ENCODE assay signal across 32 cellular contexts in genomic region chr7:26319631-26320030, GRCh38. TPM values are rescaled to one million over a fixed set of nuclear protein-coding genes. Genes with fewer than 3 reads are reported as not detected.
"Had no signal": no experiment of that assay in that cellular context is flagged by ENCODE, and none has a peak within 500 bp of the region (broad histone marks: within the 10 kb centered on the region; RNA-seq: fewer than 3 reads in every experiment).

No MANE protein-coding gene starts in this region.

- H3K27ac ChIP-seq: breast epithelium, epithelial cell of prostate, esophagus squamous epithelium, pancreas, psoas muscle, sigmoid colon, stomach, thyroid gland, upper lobe of right lung, WERI-Rb-1 had no signal

- H3K9me3 Mint-ChIP-seq: activated CD4-positive, alpha-beta memory T cell treated with anti-CD3 and anti-CD28 coated beads, Interleukin-2, amount 10 ng/mL, durations not matched to agents 7 days and 5 days; activated CD4-positive, alpha-beta T cell treated with anti-CD3 and anti-CD28 coated beads, Interleukin-2, amount 10 ng/mL, durations not matched to agents 24 days and 14 days; activated naive CD4-positive, alpha-beta T cell treated with anti-CD3 and anti-CD28 coated beads, Interleukin-2, amount 50 U/mL, for 24 hours; activated naive CD8-positive, alpha-beta T cell treated with anti-CD3 and anti-CD28 coated beads, Interleukin-2, amount 50 U/mL, for 24 hours; activated T-cell treated with anti-CD3 and anti-CD28 coated beads, Interleukin-2, amount 50 U/mL, for 4 hours; activated T-helper 2 cell treated with anti-CD3 and anti-CD28 coated beads, Interferon-gamma antibody, Interleukin-2, Interleukin-4, amounts not matched to agents 10 μg/mL and 5 μg/mL and 100 μg/mL, durations not matched to agents 14 hours and 24 hours and 36 hours; nephron progenitor cell; stimulated activated naive B cell treated with anti-CD40 and anti-IgM and Interleukin-4, amounts not matched to agents 10 μg/mL and 1 μg/mL and 100 μg/mL, for 72 hours; T-helper 1 cell treated with Interleukin-12 subunit alpha and Interleukin-12 subunit beta and Interleukin-4 antibody, amounts not matched to agents 30 μg/mL and 1 μg/mL, for 36 hours had no signal

- H3K4me3 Mint-ChIP-seq: activated CD4-positive, alpha-beta memory T cell treated with anti-CD3 and anti-CD28 coated beads, Interleukin-2, amount 10 ng/mL, durations not matched to agents 7 days and 5 days; activated CD4-positive, alpha-beta T cell treated with anti-CD3 and anti-CD28 coated beads, Interleukin-2, amount 10 ng/mL, durations not matched to agents 24 days and 14 days; activated naive CD4-positive, alpha-beta T cell treated with anti-CD3 and anti-CD28 coated beads, Interleukin-2, amount 50 U/mL, for 24 hours; activated naive CD8-positive, alpha-beta T cell treated with anti-CD3 and anti-CD28 coated beads, Interleukin-2, amount 50 U/mL, for 24 hours; activated T-cell treated with anti-CD3 and anti-CD28 coated beads, Interleukin-2, amount 50 U/mL, for 4 hours; nephron progenitor cell; T-helper 1 cell treated with Interleukin-12 subunit alpha and Interleukin-12 subunit beta and Interleukin-4 antibody, amounts not matched to agents 30 μg/mL and 1 μg/mL, for 36 hours had no signal

- H3K4me1 Mint-ChIP-seq: activated naive CD4-positive, alpha-beta T cell treated with anti-CD3 and anti-CD28 coated beads, Interleukin-2, amount 50 U/mL, for 24 hours had no signal

- H3K27ac Mint-ChIP-seq: activated CD4-positive, alpha-beta memory T cell treated with anti-CD3 and anti-CD28 coated beads, Interleukin-2, amount 10 ng/mL, durations not matched to agents 7 days and 5 days; activated CD4-positive, alpha-beta T cell treated with anti-CD3 and anti-CD28 coated beads, Interleukin-2, amount 10 ng/mL, durations not matched to agents 24 days and 14 days; activated naive CD4-positive, alpha-beta T cell treated with anti-CD3 and anti-CD28 coated beads, Interleukin-2, amount 50 U/mL, for 24 hours; activated naive CD8-positive, alpha-beta T cell treated with anti-CD3 and anti-CD28 coated beads, Interleukin-2, amount 50 U/mL, for 24 hours; activated T-helper 2 cell treated with anti-CD3 and anti-CD28 coated beads, Interferon-gamma antibody, Interleukin-2, Interleukin-4, amounts not matched to agents 10 μg/mL and 5 μg/mL and 100 μg/mL, durations not matched to agents 14 hours and 24 hours and 36 hours; nephron progenitor cell; T-helper 1 cell treated with Interleukin-12 subunit alpha and Interleukin-12 subunit beta and Interleukin-4 antibody, amounts not matched to agents 30 μg/mL and 1 μg/mL, for 36 hours had no signal

- H3K9me3 ChIP-seq: breast epithelium, esophagus squamous epithelium, heart right ventricle, mucosa of descending colon, pancreas, psoas muscle, sigmoid colon, stomach, thyroid gland, upper lobe of right lung had no signal

- H3K4me1 ChIP-seq: breast epithelium, esophagus squamous epithelium, psoas muscle, sigmoid colon, thyroid gland, upper lobe of right lung had no signal

- H3K27me3 Mint-ChIP-seq: activated CD4-positive, alpha-beta memory T cell treated with anti-CD3 and anti-CD28 coated beads, Interleukin-2, amount 10 ng/mL, durations not matched to agents 7 days and 5 days; activated CD4-positive, alpha-beta T cell treated with anti-CD3 and anti-CD28 coated beads, Interleukin-2, amount 10 ng/mL, durations not matched to agents 24 days and 14 days; activated naive CD4-positive, alpha-beta T cell treated with anti-CD3 and anti-CD28 coated beads, Interleukin-2, amount 50 U/mL, for 24 hours; activated naive CD8-positive, alpha-beta T cell treated with anti-CD3 and anti-CD28 coated beads, Interleukin-2, amount 50 U/mL, for 24 hours; stimulated activated naive B cell treated with anti-CD40 and anti-IgM and Interleukin-4, amounts not matched to agents 10 μg/mL and 1 μg/mL and 100 μg/mL, for 72 hours had no signal

- DNase-seq: activated CD4-positive, alpha-beta memory T cell treated with anti-CD3 and anti-CD28 coated beads, Interleukin-2, amount 10 ng/mL, durations not matched to agents 7 days and 5 days; activated CD4-positive, alpha-beta T cell treated with anti-CD3 and anti-CD28 coated beads, Interleukin-2, amount 10 ng/mL, durations not matched to agents 24 days and 14 days; activated CD4-positive, CD25-positive, alpha-beta regulatory T cell treated with anti-CD3 and anti-CD28 coated beads, Interleukin-2, amount 50 U/mL, for 72 hours; activated naive CD8-positive, alpha-beta T cell treated with anti-CD3 and anti-CD28 coated beads, Interleukin-2, amount 50 U/mL, for 24 hours; activated T-cell treated with anti-CD3 and anti-CD28 coated beads, Interleukin-2, amount 50 U/mL, for 4 hours; amygdala; central memory CD4-positive, alpha-beta T cell; effector CD4-positive, alpha-beta T cell; esophagus squamous epithelium; heart right ventricle; mesendoderm; mucosa of descending colon; nephron progenitor cell; pancreas; psoas muscle; sigmoid colon; small intestine; stimulated activated CD4-positive, alpha-beta T cell treated with anti-CD3 and anti-CD28 coated beads, Interleukin-1b, Interleukin-23, amount 100 ng/mL, for 48 hours; stimulated activated CD4-positive, alpha-beta T cell treated with anti-CD3 and anti-CD28 coated beads, Interleukin-4, amount 100 ng/mL, for 4 hours; stimulated activated CD8-positive, alpha-beta memory T cell treated with anti-CD3 and anti-CD28 coated beads, Interleukin-4, amount 100 ng/mL, for 48 hours; stimulated activated naive B cell treated with anti-CD40 and anti-IgM and Interleukin-4, amounts not matched to agents 10 μg/mL and 1 μg/mL and 100 μg/mL, for 72 hours; stomach; T-helper 9 cell; thyroid gland; upper lobe of right lung; WERI-Rb-1 had no signal

- H3K27me3 ChIP-seq: breast epithelium, esophagus squamous epithelium, heart right ventricle, pancreas, sigmoid colon, stomach, thyroid gland, upper lobe of right lung had no signal

- ATAC-seq: activated naive CD8-positive, alpha-beta T cell treated with anti-CD3 and anti-CD28 coated beads, Interleukin-2, amount 50 U/mL, for 24 hours; activated T-cell treated with anti-CD3 and anti-CD28 coated beads, Interleukin-2, amount 50 U/mL, for 4 hours; heart right ventricle; mucosa of descending colon; pancreas; psoas muscle; stimulated activated naive B cell treated with anti-CD40 and anti-IgM and Interleukin-4, amounts not matched to agents 10 μg/mL and 1 μg/mL and 100 μg/mL, for 72 hours; upper lobe of right lung had no signal

- H3K36me3 ChIP-seq: breast epithelium, esophagus squamous epithelium, heart right ventricle, pancreas, sigmoid colon, stomach, thyroid gland, upper lobe of right lung, WERI-Rb-1 had no signal

- H3K36me3 Mint-ChIP-seq: activated naive CD4-positive, alpha-beta T cell treated with anti-CD3 and anti-CD28 coated beads, Interleukin-2, amount 50 U/mL, for 24 hours had no signal

- H3K4me3 ChIP-seq: breast epithelium, esophagus squamous epithelium, heart right ventricle, mucosa of descending colon, pancreas, psoas muscle, sigmoid colon, stomach, thyroid gland, upper lobe of right lung had no signal

RNA-seq across cellular contexts. Expression of gene SNX10, which starts 28.0 kb away (rescaled TPM):
- total RNA-seq: myocyte had no signal
